Comparison of ENCODE assay signal across 33 cellular contexts in the genomic region with DNA sequence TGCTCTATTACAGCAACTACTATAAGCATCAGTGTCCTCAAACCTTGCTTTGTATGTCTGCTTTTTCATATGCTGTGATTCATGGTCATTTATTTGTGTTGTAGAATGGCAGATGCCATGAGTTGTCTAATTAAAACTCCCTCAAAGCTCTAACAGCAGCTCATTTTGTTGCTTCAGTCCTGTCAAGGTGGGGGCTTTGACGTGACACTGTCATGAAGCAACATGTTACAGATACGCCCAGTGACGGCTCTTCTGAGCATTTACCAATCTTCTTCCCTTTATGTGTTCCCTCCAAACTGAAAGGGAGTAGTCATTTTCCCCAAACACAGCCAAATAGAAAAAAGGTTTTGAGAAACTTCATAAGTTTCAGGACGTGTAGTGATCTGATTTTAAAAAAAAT.
"Had no signal": no experiment of that assay in that cellular context is flagged by ENCODE, and none has a peak within 500 bp of the region (broad histone marks: within the 10 kb centered on the region; RNA-seq: fewer than 3 reads in every experiment).

No MANE protein-coding gene starts in this region.

- DNase-seq: activated CD4-positive, alpha-beta memory T cell treated with anti-CD3 and anti-CD28 coated beads, Interleukin-2, amount 10 ng/mL, durations not matched to agents 7 days and 5 days; activated CD4-positive, alpha-beta T cell treated with anti-CD3 and anti-CD28 coated beads for 1 hour; activated CD4-positive, alpha-beta T cell treated with anti-CD3 and anti-CD28 coated beads for 48 hours; activated CD4-positive, CD25-positive, alpha-beta regulatory T cell; activated CD8-positive, alpha-beta memory T cell treated with anti-CD3 and anti-CD28 coated beads for 24 hours; activated CD8-positive, alpha-beta memory T cell treated with anti-CD3 and anti-CD28 coated beads, Interleukin-2, amount 10 ng/mL, durations not matched to agents 7 days and 5 days; activated CD8-positive, alpha-beta memory T cell treated with anti-CD3 and anti-CD28 coated beads, Interleukin-2, amount 50 U/mL, for 48 hours; activated effector memory CD4-positive, alpha-beta T cell treated with anti-CD3 and anti-CD28 coated beads, Interleukin-2, amount 50 U/mL, for 16 hours; activated naive CD4-positive, alpha-beta T cell; activated naive CD4-positive, alpha-beta T cell treated with anti-CD3 and anti-CD28 coated beads, Interleukin-2, amount 50 U/mL, for 16 hours; activated naive CD8-positive, alpha-beta T cell treated with anti-CD3 and anti-CD28 coated beads for 36 hours; activated T-cell treated with anti-CD3 and anti-CD28 coated beads, Interleukin-2, amount 50 U/mL, for 48 hours; amygdala; central memory CD4-positive, alpha-beta T cell; NCI-H1092; NCI-H1436 treated with DMSO at 0.1 percent for 48 hours; NCI-H1694 treated with DMSO at 0.1 percent for 48 hours; NCI-H2029; NCI-H2107; NCI-H2171; NCI-H510A; NCI-H526; NCI-H748 treated with DMSO at 0.1 percent for 48 hours; NK-92 treated with Interleukin-12 subunit alpha and Interleukin-12 subunit beta, amount 100 ng/mL, for 24 hours; PC-3; Peyer's patch; Right ventricle myocardium superior; RPMI8226; T1000; WERI-Rb-1 had no signal

- H3K27me3 ChIP-seq: ascending aorta, Peyer's patch had no signal

- H3K36me3 ChIP-seq: Peyer's patch had no signal

- H3K4me3 ChIP-seq: ascending aorta, Peyer's patch had no signal

- H3K27ac ChIP-seq: ascending aorta, KMS-11, Peyer's patch, WERI-Rb-1 had no signal

- H3K9me3 ChIP-seq: ascending aorta, Peyer's patch had no signal

- H3K9ac ChIP-seq: KMS-11 had no signal

- ATAC-seq: activated CD8-positive, alpha-beta memory T cell treated with anti-CD3 and anti-CD28 coated beads, Interleukin-2, amount 10 ng/mL, durations not matched to agents 7 days and 5 days; activated T-helper 17 cell treated with anti-CD3 and anti-CD28 coated beads, Interleukin-2, amount 50 U/mL, for 72 hours; PC-3 had no signal

- H3K4me2 ChIP-seq: KMS-11 had no signal

- H3K4me1 ChIP-seq: Peyer's patch had no signal
